ENCODE assay signal across 8 cellular contexts in genomic region chr6:150068786-150069648, GRCh38. TPM values are rescaled to one million over a fixed set of nuclear protein-coding genes. Genes with fewer than 3 reads are reported as not detected.
DNase-seq lines count a peak whose midpoint lies in the region; TF ChIP-seq lines count a peak whose summit lies in the region.

ULBP3 (minus strand) TSS chr6:150069121; CDS start chr6:150069066, 55 bp downstream.

- intact Hi-C loops in breast epithelium (cut with DNase I; ENCODE audit: low total_unique reads), result no loop called here

- peak within 1 kb of the TSS; percentile 78 for H3K4me3 ChIP-seq in DOHH2 (ENCODE audit: low read length)
- H3K4me3 ChIP-seq in WERI-Rb-1 (ENCODE audit: low read depth, low read length), result peak within 1 kb of the TSS; percentile 65
- peak within 1 kb of the TSS; percentile 49 to 71 (median 70) for H3K4me3 ChIP-seq in breast epithelium
- peak within 1 kb of the TSS; percentile 74 for H3K4me3 ChIP-seq in iPS-18c (ENCODE audit: insufficient read depth, low read depth, low read length)
- peak within 1 kb of the TSS; percentile 59 to 76 (median 66) for H3K4me3 ChIP-seq in skeletal muscle tissue (ENCODE audit: low read length in 3 of 3)

- peak; percentile 88 for DNase-seq in H4 (ENCODE audit: low spot score)
- DNase-seq in NAMALWA (ENCODE audit: low spot score), result peak; percentile 87
- DNase-seq in WERI-Rb-1, result peak; percentile 91
- DNase-seq in breast epithelium (ENCODE audit: low spot score in 2 of 2), result peak; percentile 81 to 82
- no peak for DNase-seq in middle frontal gyrus (ENCODE audit: extremely low spot score, low spot score)

- no peaks in the 10 kb centered on the region for H3K79me2 ChIP-seq in DOHH2 (ENCODE audit: control insufficient read depth, low read length)

- H3K9me3 ChIP-seq in DOHH2 (ENCODE audit: control insufficient read depth, insufficient read depth, low read length) (no peaks in the 10 kb centered on the region), WERI-Rb-1 (ENCODE audit: severe bottlenecking) (no peaks in the 10 kb centered on the region), breast epithelium (no peaks in the 10 kb centered on the region), iPS-18c (ENCODE audit: control insufficient read depth, insufficient read depth, low read length) (no peaks in the 10 kb centered on the region), skeletal muscle tissue (ENCODE audit: control insufficient read depth in 3 of 3, low read length in 3 of 3) (no peaks in the 10 kb centered on the region)

- no peaks in the 10 kb centered on the region for H3K36me3 ChIP-seq in DOHH2 (ENCODE audit: control insufficient read depth, low read length)
- no peaks in the 10 kb centered on the region for H3K36me3 ChIP-seq in WERI-Rb-1
- H3K36me3 ChIP-seq in breast epithelium, result no peaks in the 10 kb centered on the region
- H3K36me3 ChIP-seq in skeletal muscle tissue (ENCODE audit: control insufficient read depth in 3 of 3, insufficient read depth in 3 of 3, low read length in 3 of 3), result no peaks in the 10 kb centered on the region

- peak; percentile 28 for TF ChIP-seq POLR2A in breast epithelium (IDR thresholded peaks at IDR 0.05)

- TF ChIP-seq CTCF in DOHH2 (IDR thresholded peaks at IDR 0.05; ENCODE audit: low read depth, low read length, poor library complexity, severe bottlenecking) (peak; percentile 68), WERI-Rb-1 (IDR thresholded peaks at IDR 0.05; ENCODE audit: low read depth, low read length) (peak; percentile 61), breast epithelium (IDR thresholded peaks at IDR 0.05) (peak in 2 of 3 donors; percentile 27 to 39)

- H3K27ac ChIP-seq in DOHH2 (ENCODE audit: low read depth, low read length) (no peak within 1 kb of the TSS), WERI-Rb-1 (peak within 1 kb of the TSS; percentile 58), breast epithelium (peak within 1 kb of the TSS; percentile 33 to 65), skeletal muscle tissue (ENCODE audit: low read depth, low read length) (no peak within 1 kb of the TSS)

- H3K27me3 ChIP-seq in DOHH2 (ENCODE audit: control insufficient read depth, low read length) (no peaks in the 10 kb centered on the region; the same call in none of the 2 replicates), WERI-Rb-1 (ENCODE audit: insufficient read depth, low read depth, severe bottlenecking) (no peaks in the 10 kb centered on the region), breast epithelium (no peaks in the 10 kb centered on the region), skeletal muscle tissue (ENCODE audit: control insufficient read depth in 3 of 3, insufficient read depth in 3 of 3, low read length in 3 of 3) (peaks cover 3 to 6% (median 5%) of the 10 kb centered on the region in 3 donors)

- no peaks in the 10 kb centered on the region for H4K20me1 ChIP-seq in DOHH2 (ENCODE audit: control insufficient read depth, insufficient read depth, low read depth, low read length)

- H3K4me1 ChIP-seq in DOHH2 (ENCODE audit: control insufficient read depth, low read length) (peaks cover 17% of the 10 kb centered on the region), breast epithelium (no peaks in the 10 kb centered on the region), skeletal muscle tissue (ENCODE audit: control insufficient read depth in 3 of 3, insufficient read depth in 3 of 3, low read length in 3 of 3) (peaks cover 3 to 7% (median 6%) of the 10 kb centered on the region in 3 donors)

- H3F3A ChIP-seq in DOHH2 (ENCODE audit: control insufficient read depth, insufficient read depth), result no peaks in the 10 kb centered on the region

- peak within 1 kb of the TSS; percentile 82 for H3K4me2 ChIP-seq in DOHH2 (ENCODE audit: low read length)

- H3K9ac ChIP-seq in skeletal muscle tissue (ENCODE audit: low read depth in 1 of 3, low read length in 3 of 3), result peak within 1 kb of the TSS; percentile 20 to 70 (median 47)

- H3K9me2 ChIP-seq in DOHH2 (replicated peaks; ENCODE audit: control insufficient read depth, low read length), result no peaks in the 10 kb centered on the region

RNA-seq across cellular contexts. Expression of gene ULBP3, which starts in this region (rescaled TPM):
- 7.6 and 8.5 TPM in 2 replicates for total RNA-seq in H4 (2014; rRNA removed; shearing (Covaris generic))
- total RNA-seq in breast epithelium (1 to 10 TPM in 1 of 3 donors, under 1 TPM in 2; 0.64 to 2.0 (median 0.73) TPM), skeletal muscle tissue (1.0 TPM)

Comparison
In these comparisons a context has a peak if more than half of its experiments do, and no peak if none do; other contexts are left out.
1. H3K27ac ChIP-seq: peak in WERI-Rb-1 (single experiment) and breast epithelium (2 of 2); none in DOHH2 (single experiment) and skeletal muscle tissue (single experiment).
2. Peak in every context shown above with its lines, with median percentiles within 50 percentile points of each other: H3K4me3 ChIP-seq and CTCF ChIP-seq.